In genomic region chr6:157999100-158000051, GRCh38 we compare ENCODE assay signal across 15 cellular contexts. TPM values are rescaled to one million over a fixed set of nuclear protein-coding genes. Genes with fewer than 3 reads are reported as not detected.
A peak's percentile ranks its signal among the peaks of the same experiment; 100 is the strongest.
DNase-seq lines count a peak whose midpoint lies in the region; ATAC-seq and TF ChIP-seq lines count a peak whose summit lies in the region.
"Had no signal": no experiment of that assay in that cellular context is flagged by ENCODE, and none has a peak within 500 bp of the region (broad histone marks: within the 10 kb centered on the region; RNA-seq: fewer than 3 reads in every experiment).

No MANE protein-coding gene starts in this region.

- H3K36me3 Mint-ChIP-seq in CD8-positive, alpha-beta T cell: peaks cover 15% of the 10 kb centered on the region

- no peak overlapping the region for H3K4me3 ChIP-seq in CD8-positive, alpha-beta T cell (ENCODE audit: low read depth, low read length)

- DNase-seq in CD8-positive, alpha-beta T cell: no peak
- peak; percentile 41 for DNase-seq in SK-N-DZ (ENCODE audit: low spot score)
- DNase-seq in left ventricle myocardium superior: no peak
- DNase-seq in posterior cingulate gyrus: peak in 9 of 10 donors; percentile 40 to 95 (median 71)
- DNase-seq in SKM-1 (lab: John Stamatoyannopoulos, UW; ENCODE audit: unreplicated experiment): no peak
- DNase-seq in NCI-H748 treated with DMSO at 0.1 percent for 48 hours (lab: John Stamatoyannopoulos, UW): no peak
- no peak for DNase-seq in stimulated activated CD4-positive, alpha-beta T cell treated with anti-CD3 and anti-CD28 coated beads, Interleukin-2, amount 100 ng/mL, for 24 hours
- DNase-seq: activated effector memory CD4-positive, alpha-beta T cell treated with Interleukin-2 at 50 U/mL for 16 hours; GOT3; NCI-H1417 treated with DMSO at 0.1 percent for 48 hours; stimulated activated CD4-positive, alpha-beta T cell treated with anti-CD3 and anti-CD28 coated beads, Interleukin-2, amount 100 ng/mL, for 48 hours; stimulated activated naive CD8-positive, alpha-beta T cell treated with anti-CD3 and anti-CD28 coated beads, Interleukin-15, Interleukin-2, amounts not matched to agents 100 U/mL and 50 U/mL, for 24 hours had no signal

- no peaks in the 10 kb centered on the region for H3K9me3 Mint-ChIP-seq in CD8-positive, alpha-beta T cell
- H3K9me3 Mint-ChIP-seq: T-helper 1 cell treated with Interleukin-12 subunit alpha and Interleukin-12 subunit beta and Interleukin-4 antibody, amounts not matched to agents 30 μg/mL and 1 μg/mL, for 36 hours had no signal

- no peaks in the 10 kb centered on the region for H3K27me3 ChIP-seq in CD8-positive, alpha-beta T cell (ENCODE audit: insufficient read depth, low read length)
- H3K27me3 ChIP-seq: neutrophil had no signal

- H3K4me1 ChIP-seq in CD8-positive, alpha-beta T cell (ENCODE audit: insufficient read depth, low read length): peaks cover 13% of the 10 kb centered on the region

- H3K9me3 ChIP-seq in CD8-positive, alpha-beta T cell (ENCODE audit: low read length): no peaks in the 10 kb centered on the region
- H3K9me3 ChIP-seq: neutrophil had no signal

- ATAC-seq in CD8-positive, alpha-beta T cell: no peak
- ATAC-seq in left ventricle myocardium superior (peak; percentile 10), HG02885 (IDR thresholded peaks at IDR 0.05; ENCODE audit: poor library complexity, unreplicated experiment) (no peak)
- ATAC-seq: stimulated activated naive CD8-positive, alpha-beta T cell treated with anti-CD3 and anti-CD28 coated beads, Interleukin-15, Interleukin-2, amounts not matched to agents 100 U/mL and 50 U/mL, for 24 hours had no signal

- no peak overlapping the region for H3K27ac ChIP-seq in CD8-positive, alpha-beta T cell (ENCODE audit: low read depth, low read length)
- H3K27ac ChIP-seq: neutrophil had no signal

- POLR2A ChIA-PET in CD8-positive, alpha-beta T cell (lab: Charles Lee): interaction anchor here (0.5 kb wide), 1 partner anchor 26 kb away, joined by 4 read pairs; no protein-coding TSS in a partner anchor

- intact Hi-C loops in CD8-positive, alpha-beta T cell (cut with DNase I, micrococcal nuclease): no loop called here
- intact Hi-C loops in left ventricle myocardium superior (cut with micrococcal nuclease): no loop called here
- intact Hi-C loops in posterior cingulate gyrus (cut with DNase I): no loop called here

- CTCF ChIA-PET in CD8-positive, alpha-beta T cell (lab: Charles Lee): interaction anchor here (1.7 kb wide), 1 partner anchor 27 kb away, joined by 8 read pairs; no protein-coding TSS in a partner anchor

- H3K27me3 Mint-ChIP-seq in CD8-positive, alpha-beta T cell (ENCODE audit: low read depth): no peaks in the 10 kb centered on the region

- H3K27ac Mint-ChIP-seq in CD8-positive, alpha-beta T cell: peak overlapping the region; percentile 17
- H3K27ac Mint-ChIP-seq: T-helper 1 cell treated with Interleukin-12 subunit alpha and Interleukin-12 subunit beta and Interleukin-4 antibody, amounts not matched to agents 30 μg/mL and 1 μg/mL, for 36 hours had no signal

- no peaks in the 10 kb centered on the region for H3K36me3 ChIP-seq in CD8-positive, alpha-beta T cell (ENCODE audit: insufficient read depth, low read length)
- H3K36me3 ChIP-seq: neutrophil had no signal

- TF ChIP-seq CTCF in CD8-positive, alpha-beta T cell (IDR thresholded peaks at IDR 0.05): no peak

- H3K4me1 Mint-ChIP-seq in CD8-positive, alpha-beta T cell (ENCODE audit: low read depth): peaks cover 49% of the 10 kb centered on the region

- H3K4me3 Mint-ChIP-seq in CD8-positive, alpha-beta T cell: no peak overlapping the region
- H3K4me3 Mint-ChIP-seq: T-helper 1 cell treated with Interleukin-12 subunit alpha and Interleukin-12 subunit beta and Interleukin-4 antibody, amounts not matched to agents 30 μg/mL and 1 μg/mL, for 36 hours had no signal

RNA-seq across cellular contexts. Expression of gene SYNJ2, which starts 17.7 kb away (rescaled TPM):
- 10 to 100 TPM; 28.4 to 29.5 TPM for total RNA-seq in CD8-positive, alpha-beta T cell
- polyA plus RNA-seq in SK-N-DZ (2014; cell fraction: cytosol; rRNA removed): 0.82 and 1.5 TPM in 2 replicates
- polyA plus RNA-seq in SK-N-DZ (2014; cell fraction: nucleus; rRNA removed): 0.77 and 1.4 TPM in 2 replicates
- 14.7 TPM for total RNA-seq in left ventricle myocardium superior

Comparison
In these comparisons a context has a peak if more than half of its experiments do, and no peak if none do; other contexts are left out.
1. DNase-seq: peak in SK-N-DZ (single experiment) and posterior cingulate gyrus (9 of 10); none in CD8-positive, alpha-beta T cell (0 of 7), left ventricle myocardium superior (single experiment), SKM-1 (single experiment), NCI-H748 treated with DMSO at 0.1 percent for 48 hours (single experiment) and stimulated activated CD4-positive, alpha-beta T cell treated with anti-CD3 and anti-CD28 coated beads, Interleukin-2, amount 100 ng/mL, for 24 hours (0 of 2).